17 cellular contexts compared by ENCODE assay signal in the genomic region with DNA sequence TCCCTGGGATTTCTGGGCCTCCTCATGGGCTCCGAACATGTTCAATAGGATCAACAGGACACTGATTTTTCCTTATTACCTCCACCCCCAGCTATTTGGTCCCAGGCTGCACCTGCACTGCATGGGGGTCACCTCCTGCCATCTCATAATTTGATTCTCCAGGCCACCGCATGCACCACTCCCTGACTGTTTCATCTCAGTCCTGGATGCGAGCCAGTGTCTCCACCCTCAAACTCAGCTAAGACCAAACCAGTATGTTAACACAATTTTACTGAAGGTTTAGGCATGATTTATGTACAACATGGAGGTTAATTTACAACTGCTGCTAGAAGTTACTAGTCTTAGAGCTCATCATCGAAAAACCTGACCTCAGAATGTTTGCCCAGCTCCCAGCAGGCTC.
DNase-seq lines count a peak whose midpoint lies in the region; ATAC-seq and TF ChIP-seq lines count a peak whose summit lies in the region.
"Had no signal": no experiment of that assay in that cellular context is flagged by ENCODE, and none has a peak within 500 bp of the region (broad histone marks: within the 10 kb centered on the region; RNA-seq: fewer than 3 reads in every experiment).

No MANE protein-coding gene starts in this region.

- no peak overlapping the region for H3K4me2 ChIP-seq in neural progenitor cell
- H3K4me2 ChIP-seq: BLaER1 treated with 17β-estradiol and CSF1 and Interleukin-3, amounts not matched to agents 10 nM and 100 nM had no signal

- H2AFZ ChIP-seq in neural progenitor cell (replicated peaks), result no peak overlapping the region

- H4K20me1 ChIP-seq in neural progenitor cell (ENCODE audit: low read depth), result no peaks in the 10 kb centered on the region

- peaks cover 10% of the 10 kb centered on the region for H3K9me3 Mint-ChIP-seq in activated naive CD4-positive, alpha-beta T cell treated with anti-CD3 and anti-CD28 coated beads, Interleukin-2, amount 50 U/mL, for 24 hours
- peaks cover 21% of the 10 kb centered on the region for H3K9me3 Mint-ChIP-seq in chondrocyte (ENCODE audit: low read depth)
- peaks cover 23% of the 10 kb centered on the region for H3K9me3 Mint-ChIP-seq in neural progenitor cell

- H3K4me1 ChIP-seq in neural progenitor cell (no peaks in the 10 kb centered on the region), BE2C (0 out of 2 replicates have a peak, but pooled peaks cover 9% of the 10 kb centered on the region)
- H3K4me1 ChIP-seq: HAP-1 had no signal

- peak overlapping the region; percentile 46 for H3K27ac Mint-ChIP-seq in activated naive CD4-positive, alpha-beta T cell treated with anti-CD3 and anti-CD28 coated beads, Interleukin-2, amount 50 U/mL, for 24 hours
- H3K27ac Mint-ChIP-seq in chondrocyte (ENCODE audit: unreplicated experiment) (no peak overlapping the region), neural progenitor cell (peak overlapping the region; percentile 73)
- H3K27ac Mint-ChIP-seq: HFFc6 had no signal

- no peaks in the 10 kb centered on the region for H3F3A ChIP-seq in neural progenitor cell (ENCODE audit: low read depth)

- no peak overlapping the region for H3K9ac ChIP-seq in neural progenitor cell
- H3K9ac ChIP-seq: BLaER1 treated with 17β-estradiol and CSF1 and Interleukin-3, amounts not matched to agents 10 nM and 100 nM had no signal

- peaks cover 15% of the 10 kb centered on the region for H3K36me3 Mint-ChIP-seq in activated naive CD4-positive, alpha-beta T cell treated with anti-CD3 and anti-CD28 coated beads, Interleukin-2, amount 50 U/mL, for 24 hours
- H3K36me3 Mint-ChIP-seq in chondrocyte (ENCODE audit: low read depth) (peaks cover 8% of the 10 kb centered on the region), neural progenitor cell (no peaks in the 10 kb centered on the region)
- H3K36me3 Mint-ChIP-seq: CD4-positive, CD25-positive, alpha-beta regulatory T cell had no signal

- H3K27me3 Mint-ChIP-seq in activated naive CD4-positive, alpha-beta T cell treated with anti-CD3 and anti-CD28 coated beads, Interleukin-2, amount 50 U/mL, for 24 hours, result no peaks in the 10 kb centered on the region
- H3K27me3 Mint-ChIP-seq in chondrocyte (ENCODE audit: low read depth) (no peaks in the 10 kb centered on the region), neural progenitor cell (ENCODE audit: insufficient read depth, low read depth) (peaks cover 8% of the 10 kb centered on the region)

- H3K79me2 ChIP-seq in neural progenitor cell (ENCODE audit: low read depth), result no peaks in the 10 kb centered on the region

- no peak for TF ChIP-seq CTCF in chondrocyte (IDR thresholded peaks at IDR 0.05)
- TF ChIP-seq CTCF in neural progenitor cell (IDR thresholded peaks at IDR 0.05), result no peak
- no peak for TF ChIP-seq CTCF in BE2C (IDR thresholded peaks at IDR 0.05; ENCODE audit: low read depth, low read length)

- no peak overlapping the region for H3K27ac ChIP-seq in neural progenitor cell
- H3K27ac ChIP-seq: 22Rv1; BLaER1 treated with 17β-estradiol and CSF1 and Interleukin-3, amounts not matched to agents 10 nM and 100 nM had no signal

- H3K4me3 Mint-ChIP-seq in activated naive CD4-positive, alpha-beta T cell treated with anti-CD3 and anti-CD28 coated beads, Interleukin-2, amount 50 U/mL, for 24 hours, result no peak overlapping the region
- H3K4me3 Mint-ChIP-seq in chondrocyte (ENCODE audit: unreplicated experiment) (no peak overlapping the region), neural progenitor cell (no peak overlapping the region)
- H3K4me3 Mint-ChIP-seq: CD4-positive, CD25-positive, alpha-beta regulatory T cell; HFFc6 had no signal

- ATAC-seq in HG02852 (IDR thresholded peaks at IDR 0.05; ENCODE audit: unreplicated experiment), result no peak

- H3K27me3 ChIP-seq in neural progenitor cell (no peaks in the 10 kb centered on the region), BE2C (no peaks in the 10 kb centered on the region)

- no peak overlapping the region for H3K4me3 ChIP-seq in neural progenitor cell
- H3K4me3 ChIP-seq in BE2C (ENCODE audit: low read depth, low read length), result no peak overlapping the region
- H3K4me3 ChIP-seq: BLaER1 treated with 17β-estradiol and CSF1 and Interleukin-3, amounts not matched to agents 10 nM and 100 nM; HAP-1 had no signal

- H3K9me3 ChIP-seq in neural progenitor cell (ENCODE audit: low read depth), result no peaks in the 10 kb centered on the region
- H3K9me3 ChIP-seq in BE2C, result 0 out of 2 replicates have a peak, but pooled peaks cover 7% of the 10 kb centered on the region

- DNase-seq in activated naive CD4-positive, alpha-beta T cell treated with Interleukin-2 at 50 U/mL for 16 hours, result no peak
- DNase-seq in chondrocyte (ENCODE audit: low spot score), result peak; percentile 24
- DNase-seq in neural progenitor cell (ENCODE audit: low spot score), result no peak
- no peak for DNase-seq in hypothalamus (lab: John Stamatoyannopoulos, UW)
- DNase-seq in BE2C, result no peak
- no peak for DNase-seq in SW480 (ENCODE audit: low spot score)
- DNase-seq: AML-193; CD4-positive, CD25-positive, alpha-beta regulatory T cell; DMS153; DND-41; GDM1; HFFc6 had no signal

- H3K4me1 Mint-ChIP-seq in activated naive CD4-positive, alpha-beta T cell treated with anti-CD3 and anti-CD28 coated beads, Interleukin-2, amount 50 U/mL, for 24 hours, result peaks cover 8% of the 10 kb centered on the region
- H3K4me1 Mint-ChIP-seq in chondrocyte (ENCODE audit: low read depth), result peaks cover 24% of the 10 kb centered on the region
- H3K4me1 Mint-ChIP-seq in neural progenitor cell, result peaks cover 15% of the 10 kb centered on the region

- H3K36me3 ChIP-seq in neural progenitor cell, result no peaks in the 10 kb centered on the region
- H3K36me3 ChIP-seq in BE2C, result no peaks in the 10 kb centered on the region
- H3K36me3 ChIP-seq: BLaER1 treated with 17β-estradiol and CSF1 and Interleukin-3, amounts not matched to agents 10 nM and 100 nM; HAP-1 had no signal
